1 cellular context compared by ENCODE assay signal in genomic region chr7:13920053-13920697, GRCh38.
TF ChIP-seq lines count a peak whose summit lies in the region.

No MANE protein-coding gene starts in this region.

TF ChIP-seq in GM12878, 131 proteins besides CTCF, POLR2A, EP300 and RAD21 (continued from another document):
- TF ChIP-seq SUZ12 (IDR thresholded peaks at IDR 0.05; ENCODE audit: unreplicated experiment) (no peak), ATF3 (IDR thresholded peaks at IDR 0.05; ENCODE audit: borderline replicate concordance, extremely low read depth, low read depth, low read length) (no peak), SMC3 (IDR thresholded peaks at IDR 0.05; ENCODE audit: borderline replicate concordance, low read length) (no peak), TARDBP (IDR thresholded peaks at IDR 0.05; ENCODE audit: borderline replicate concordance) (no peak), NR2C2 (IDR thresholded peaks at IDR 0.05; ENCODE audit: borderline replicate concordance, control insufficient read depth, insufficient read length, low read depth) (no peak), DPF2 (IDR thresholded peaks at IDR 0.05) (no peak), USF2 (IDR thresholded peaks at IDR 0.05; ENCODE audit: borderline replicate concordance, low read depth, low read length) (no peak)
